Comparison of ENCODE assay signal across 8 cellular contexts in the genomic region with DNA sequence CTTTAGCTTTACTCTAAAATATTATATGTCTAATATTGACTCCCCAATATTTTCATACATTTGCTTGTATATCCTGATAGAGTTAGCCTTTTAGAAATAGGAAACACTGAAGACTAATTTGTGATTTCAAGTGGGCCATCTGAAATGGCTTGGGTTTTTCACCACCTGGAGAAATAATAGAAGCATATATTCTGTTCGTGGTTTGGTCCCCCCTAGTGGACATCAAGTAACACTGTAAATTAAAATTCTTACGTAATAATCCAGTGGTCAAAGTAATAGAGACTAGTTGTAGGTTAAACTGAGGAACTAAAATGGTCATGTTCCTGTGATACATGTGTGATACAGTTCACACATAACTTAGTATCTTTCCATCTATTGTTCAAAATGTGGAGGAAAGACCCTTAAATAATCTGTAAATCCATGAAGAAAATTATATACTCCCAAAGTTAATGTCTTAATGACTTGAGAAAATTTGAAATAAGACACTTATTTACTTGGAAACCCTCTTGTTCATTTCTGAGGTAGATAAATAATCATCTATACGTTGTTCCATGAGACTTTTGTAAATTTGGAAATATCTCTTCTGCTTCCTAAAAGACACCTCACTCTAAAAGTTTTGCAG.
DNase-seq lines count a peak whose midpoint lies in the region; ATAC-seq and TF ChIP-seq lines count a peak whose summit lies in the region.

No MANE protein-coding gene starts in this region.

- POLR2A ChIA-PET in AG04450 (lab: Yijun Ruan, JAX): no interaction called here
- POLR2A ChIA-PET in PC-3 (lab: Charles Lee; ENCODE audit: unreplicated experiment): interaction anchor here (0.6 kb wide), 1 partner anchor 1141 kb away, joined by 4 read pairs; no protein-coding TSS in a partner anchor

- no peaks in the 10 kb centered on the region for H3K9me3 Mint-ChIP-seq in activated naive CD8-positive, alpha-beta T cell treated with anti-CD3 and anti-CD28 coated beads for 36 hours

- H2AFZ ChIP-seq in PC-3 (ENCODE audit: low read length): no peak overlapping the region

- peak; percentile 71 for ATAC-seq in GM18502 (IDR thresholded peaks at IDR 0.05; ENCODE audit: poor library complexity, unreplicated experiment)
- ATAC-seq in HG03025 (IDR thresholded peaks at IDR 0.05; ENCODE audit: low FRiP score, unreplicated experiment): peak; percentile 77
- ATAC-seq in PC-3: peak; percentile 34; the same call in 1 of the 2 replicates
- no peak for ATAC-seq in HG03571 (IDR thresholded peaks at IDR 0.05; ENCODE audit: unreplicated experiment)

- peaks cover 5% of the 10 kb centered on the region for H3K27me3 Mint-ChIP-seq in activated naive CD8-positive, alpha-beta T cell treated with anti-CD3 and anti-CD28 coated beads for 36 hours

- H3K27me3 ChIP-seq in AG04450 (ENCODE audit: control insufficient read depth, insufficient read depth, low read length) (no peaks in the 10 kb centered on the region), PC-3 (ENCODE audit: low read length) (peaks cover 17% of the 10 kb centered on the region), stomach (peaks cover 0 to 3% (median 0%) of the 10 kb centered on the region in 3 donors)

- H3K36me3 ChIP-seq in PC-3 (ENCODE audit: low read depth, low read length): no peaks in the 10 kb centered on the region
- H3K36me3 ChIP-seq in stomach: no peaks in the 10 kb centered on the region

- H3K9me2 ChIP-seq in PC-3 (replicated peaks; ENCODE audit: low read length): no peaks in the 10 kb centered on the region

- TF ChIP-seq CTCF in AG04450 (IDR thresholded peaks at IDR 0.05; ENCODE audit: low read depth, low read length) (peak; percentile 70), PC-3 (conservative IDR thresholded peaks at IDR 0.05; ENCODE audit: low read depth, low read length) (peak; percentile 67), fibroblast of the aortic adventitia (IDR thresholded peaks at IDR 0.05; ENCODE audit: insufficient read depth, low read length) (peak; percentile 60), stomach (IDR thresholded peaks at IDR 0.05) (peak in 5 of 7 experiments; percentile 23 to 51 (median 45))

- BruUV-seq in PC-3 (replicated peaks; lab: Mats Ljungman, UMichigan): no TSS peak

- WGBS in stomach, 5 donors: 5 to 15% (median 10%) methylated on average over 3 of the region's 3 CpGs

- no peak for TF ChIP-seq POLR2A in stomach (IDR thresholded peaks at IDR 0.05)

- H3K9ac ChIP-seq in PC-3 (ENCODE audit: low read length): no peak overlapping the region

- no peaks in the 10 kb centered on the region for H3K36me3 Mint-ChIP-seq in activated naive CD8-positive, alpha-beta T cell treated with anti-CD3 and anti-CD28 coated beads for 36 hours

- no peaks in the 10 kb centered on the region for H3K4me1 Mint-ChIP-seq in activated naive CD8-positive, alpha-beta T cell treated with anti-CD3 and anti-CD28 coated beads for 36 hours

- H3K27ac ChIP-seq in AG04450 (ENCODE audit: low read depth, low read length) (no peak overlapping the region), PC-3 (ENCODE audit: low read length) (no peak overlapping the region), stomach (no peak overlapping the region)

- H3K4me3 Mint-ChIP-seq in activated naive CD8-positive, alpha-beta T cell treated with anti-CD3 and anti-CD28 coated beads for 36 hours: no peak overlapping the region

- no peaks in the 10 kb centered on the region for H3K9me3 ChIP-seq in AG04450 (ENCODE audit: control insufficient read depth, insufficient read depth, low read length)
- H3K9me3 ChIP-seq in PC-3 (ENCODE audit: low read length): no peaks in the 10 kb centered on the region
- no peaks in the 10 kb centered on the region for H3K9me3 ChIP-seq in stomach

- H3K4me3 ChIP-seq in AG04450 (ENCODE audit: low read depth, low read length) (no peak overlapping the region), PC-3 (ENCODE audit: low read length) (no peak overlapping the region), fibroblast of the aortic adventitia (ENCODE audit: low read depth, low read length) (no peak overlapping the region), stomach (no peak overlapping the region)

- DNase-seq in AG04450 (ENCODE audit: low read depth, low spot score) (peak; percentile 2), PC-3 (peak; percentile 33), fibroblast of the aortic adventitia (ENCODE audit: low read depth) (peak; percentile 46), stomach (no peak)
- DNase-seq in activated naive CD8-positive, alpha-beta T cell treated with anti-CD3 and anti-CD28 coated beads for 36 hours: no peak

- H3K79me2 ChIP-seq in PC-3 (ENCODE audit: low read length): no peaks in the 10 kb centered on the region

- no peak overlapping the region for H3K4me2 ChIP-seq in PC-3 (ENCODE audit: low read length)

- no peaks in the 10 kb centered on the region for H3F3A ChIP-seq in PC-3 (ENCODE audit: low read length, unreplicated experiment)

- CTCF ChIA-PET in AG04450 (lab: Charles Lee): interaction anchor here (0.6 to 1.2 kb wide), 5 partner anchors 11 to 793 kb away, joined by 3 to 6 read pairs (median 3); no protein-coding TSS in a partner anchor
- CTCF ChIA-PET in PC-3 (lab: Charles Lee): no interaction called here

- TF ChIP-seq EP300 in stomach (IDR thresholded peaks at IDR 0.05): no peak

- H3K27ac Mint-ChIP-seq in activated naive CD8-positive, alpha-beta T cell treated with anti-CD3 and anti-CD28 coated beads for 36 hours: no peak overlapping the region

- no peaks in the 10 kb centered on the region for H4K20me1 ChIP-seq in PC-3 (ENCODE audit: low read length)

- intact Hi-C loops in PC-3 (cut with micrococcal nuclease) (loop anchor here (1.0 to 10.0 kb wide), 3 partner anchors 127 to 337 kb away; no protein-coding TSS in a partner anchor), stomach (cut with DNase I; ENCODE audit: low total_unique reads) (loop anchor here (10.0 kb wide), 1 partner anchor 343 kb away; no protein-coding TSS in a partner anchor)

- H3K4me1 ChIP-seq in PC-3 (ENCODE audit: insufficient read depth, low read length): no peaks in the 10 kb centered on the region; the same call in 1 of the 2 replicates
- no peaks in the 10 kb centered on the region for H3K4me1 ChIP-seq in stomach

Comparison
In these comparisons a context has a peak if more than half of its experiments do, and no peak if none do; other contexts are left out.
1. DNase-seq: peak in AG04450 (single experiment), PC-3 (single experiment) and fibroblast of the aortic adventitia (single experiment); none in stomach (single experiment) and activated naive CD8-positive, alpha-beta T cell treated with anti-CD3 and anti-CD28 coated beads for 36 hours (single experiment).
2. Peak in every context shown above with its lines, with median percentiles within 50 percentile points of each other: CTCF ChIP-seq.